ENCODE assay signal across 1 cellular context in genomic region chr16:55835173-55835572, GRCh38.
TF ChIP-seq lines count a peak whose summit lies in the region.

No MANE protein-coding gene starts in this region.

TF ChIP-seq in HepG2, 621 proteins besides CTCF, POLR2A, EP300 and RAD21:
- peak in 1 of 2 experiments; percentile 52; a peak in 2 of 4 replicates for TF ChIP-seq MAFK (conservative IDR thresholded peaks at IDR 0.05 in 1 of 2, IDR thresholded peaks at IDR 0.05 in 1 of 2; ENCODE audit: low read length in 2 of 2)
